14 cellular contexts compared by ENCODE assay signal in genomic region chr7:50355817-50356178, GRCh38. TPM values are rescaled to one million over a fixed set of nuclear protein-coding genes. Genes with fewer than 3 reads are reported as not detected.
DNase-seq lines count a peak whose midpoint lies in the region; ATAC-seq and TF ChIP-seq lines count a peak whose summit lies in the region.
"Had no signal": no experiment of that assay in that cellular context is flagged by ENCODE, and none has a peak within 500 bp of the region (broad histone marks: within the 10 kb centered on the region; RNA-seq: fewer than 3 reads in every experiment).

No MANE protein-coding gene starts in this region.

- no peaks in the 10 kb centered on the region for H3K27me3 ChIP-seq in BLaER1 treated with 17β-estradiol and CSF1 and Interleukin-3, amounts not matched to agents 10 nM and 100 nM
- H3K27me3 ChIP-seq in DND-41 (ENCODE audit: insufficient read depth, low read length, poor library complexity) (no peaks in the 10 kb centered on the region), tibial artery (no peaks in the 10 kb centered on the region)

- H3K36me3 ChIP-seq in BLaER1 treated with 17β-estradiol and CSF1 and Interleukin-3, amounts not matched to agents 10 nM and 100 nM, result peaks cover 53 to 100% (median 94%) of the 10 kb centered on the region in 11 experiments
- H3K36me3 ChIP-seq in DND-41 (ENCODE audit: insufficient read depth, low read length), result peaks cover 70% of the 10 kb centered on the region
- no peaks in the 10 kb centered on the region for H3K36me3 ChIP-seq in tibial artery

- H4K20me1 ChIP-seq in BLaER1 treated with 17β-estradiol and CSF1 and Interleukin-3, amounts not matched to agents 10 nM and 100 nM, result peaks cover 15 to 65% (median 33%) of the 10 kb centered on the region in 11 experiments; a peak in 17 of 22 replicates
- no peaks in the 10 kb centered on the region for H4K20me1 ChIP-seq in DND-41 (ENCODE audit: insufficient read depth, low read length)

- peak overlapping the region in 7 of 11 experiments; percentile 10 to 75 (median 62); a peak in 12 of 22 replicates for H3K9ac ChIP-seq in BLaER1 treated with 17β-estradiol and CSF1 and Interleukin-3, amounts not matched to agents 10 nM and 100 nM
- H3K9ac ChIP-seq in DND-41 (ENCODE audit: low read depth, low read length), result no peak overlapping the region

- H2AFZ ChIP-seq in DND-41 (ENCODE audit: low read depth, low read length), result no peak overlapping the region

- H3K4me3 Mint-ChIP-seq in activated CD8-positive, alpha-beta T cell treated with anti-CD3 and anti-CD28 coated beads for 36 hours, result peak overlapping the region; percentile 25
- H3K4me3 Mint-ChIP-seq: brain had no signal

- ATAC-seq in DND-41 (ENCODE audit: insufficient read depth, low read depth) (no peak), HG03432 (IDR thresholded peaks at IDR 0.05; ENCODE audit: unreplicated experiment) (no peak), GM18517 (IDR thresholded peaks at IDR 0.05; ENCODE audit: unreplicated experiment) (no peak)
- no peak for ATAC-seq in activated CD8-positive, alpha-beta T cell treated with anti-CD3 and anti-CD28 coated beads for 36 hours

- H3K27ac ChIP-seq in BLaER1 treated with 17β-estradiol and CSF1 and Interleukin-3, amounts not matched to agents 10 nM and 100 nM, result peak overlapping the region in 9 of 11 experiments; percentile 29 to 96 (median 80); a peak in 17 of 22 replicates
- H3K27ac ChIP-seq in DND-41 (ENCODE audit: low read length), result peak overlapping the region; percentile 22
- H3K27ac ChIP-seq in tibial artery, result no peak overlapping the region
- H3K27ac ChIP-seq: C4-2B had no signal

- H3K9me3 Mint-ChIP-seq in activated CD8-positive, alpha-beta T cell treated with anti-CD3 and anti-CD28 coated beads for 36 hours, result no peaks in the 10 kb centered on the region
- H3K9me3 Mint-ChIP-seq: brain had no signal

- no peaks in the 10 kb centered on the region for H3K9me3 ChIP-seq in BLaER1 treated with 17β-estradiol and CSF1 and Interleukin-3, amounts not matched to agents 10 nM and 100 nM (replicated peaks in 1 of 11)
- H3K9me3 ChIP-seq in DND-41 (ENCODE audit: insufficient read depth, low read length, severe bottlenecking) (no peaks in the 10 kb centered on the region), tibial artery (no peaks in the 10 kb centered on the region)

- H3K27ac Mint-ChIP-seq in activated CD8-positive, alpha-beta T cell treated with anti-CD3 and anti-CD28 coated beads for 36 hours, result peak overlapping the region; percentile 99

- TF ChIP-seq CTCF in DND-41 (IDR thresholded peaks at IDR 0.05; ENCODE audit: borderline replicate concordance, extremely low read depth, low read length, poor library complexity, severe bottlenecking) (no peak), tibial artery (IDR thresholded peaks at IDR 0.05) (no peak)
- no peak for TF ChIP-seq CTCF in activated CD8-positive, alpha-beta T cell treated with anti-CD3 and anti-CD28 coated beads for 36 hours (IDR thresholded peaks at IDR 0.05)

- peaks cover 93% of the 10 kb centered on the region for H3K4me1 Mint-ChIP-seq in activated CD8-positive, alpha-beta T cell treated with anti-CD3 and anti-CD28 coated beads for 36 hours (ENCODE audit: low read depth)

- peaks cover 91% of the 10 kb centered on the region for H3K36me3 Mint-ChIP-seq in activated CD8-positive, alpha-beta T cell treated with anti-CD3 and anti-CD28 coated beads for 36 hours (ENCODE audit: low read depth)
- H3K36me3 Mint-ChIP-seq: brain had no signal

- POLR2A ChIA-PET in activated CD8-positive, alpha-beta T cell treated with anti-CD3 and anti-CD28 coated beads for 36 hours (lab: Charles Lee), result interaction anchor here (1.2 to 40.7 kb wide), 4 partner anchors 6 to 90 kb away, joined by 6 to 1646 read pairs (median 1027); partner anchors contain the start of gene IKZF1

- H3K4me2 ChIP-seq in BLaER1 treated with 17β-estradiol and CSF1 and Interleukin-3, amounts not matched to agents 10 nM and 100 nM, result peak overlapping the region in 7 of 11 experiments; percentile 49 to 87 (median 75); a peak in 13 of 22 replicates
- no peak overlapping the region for H3K4me2 ChIP-seq in DND-41 (ENCODE audit: insufficient read depth, low read length)

- DNase-seq in DND-41 (no peak), iPS-NIHi11 (ENCODE audit: low spot score) (peak; percentile 33), DMS 273 (lab: John Stamatoyannopoulos, UW; ENCODE audit: unreplicated experiment) (no peak), tibial artery (no peak)
- no peak for DNase-seq in activated CD8-positive, alpha-beta T cell treated with anti-CD3 and anti-CD28 coated beads for 36 hours
- DNase-seq: mesenchymal stem cell, NCI-H2107, posterior cingulate gyrus had no signal

- H3K27me3 Mint-ChIP-seq in activated CD8-positive, alpha-beta T cell treated with anti-CD3 and anti-CD28 coated beads for 36 hours, result no peaks in the 10 kb centered on the region

- peaks cover 23 to 100% (median 68%) of the 10 kb centered on the region in 10 experiments for H3K4me1 ChIP-seq in BLaER1 treated with 17β-estradiol and CSF1 and Interleukin-3, amounts not matched to agents 10 nM and 100 nM
- H3K4me1 ChIP-seq in DND-41 (ENCODE audit: insufficient read depth, low read length) (peaks cover 89% of the 10 kb centered on the region), tibial artery (no peaks in the 10 kb centered on the region)

- peaks cover 88% of the 10 kb centered on the region for H3K79me2 ChIP-seq in DND-41 (ENCODE audit: insufficient read depth, low read length)

- intact Hi-C loops in activated CD8-positive, alpha-beta T cell treated with anti-CD3 and anti-CD28 coated beads for 36 hours (cut with micrococcal nuclease), result no loop called here
- intact Hi-C loops in tibial artery (cut with DNase I; ENCODE audit: low total_unique reads), result no loop called here

- CTCF ChIA-PET in activated CD8-positive, alpha-beta T cell treated with anti-CD3 and anti-CD28 coated beads for 36 hours (lab: Charles Lee), result interaction anchor here (1.0 to 5.5 kb wide), 6 partner anchors 9 to 150 kb away, joined by 3 to 43 read pairs (median 4); no protein-coding TSS in a partner anchor

- H3K4me3 ChIP-seq in BLaER1 treated with 17β-estradiol and CSF1 and Interleukin-3, amounts not matched to agents 10 nM and 100 nM, result peak overlapping the region in 1 of 10 experiments; percentile 11; a peak in 1 of 20 replicates
- H3K4me3 ChIP-seq in DND-41 (ENCODE audit: low read depth in 1 of 2, low read length in 2 of 2) (no peak overlapping the region), tibial artery (no peak overlapping the region)

RNA-seq across cellular contexts. Expression of gene IKZF1, which starts 51.3 kb away (rescaled TPM):
- 100 to 1,000 TPM; 277 to 295 TPM for total RNA-seq in activated CD8-positive, alpha-beta T cell treated with anti-CD3 and anti-CD28 coated beads for 36 hours
- total RNA-seq: LHCN-M2 had no signal

Comparison
In these comparisons a context has a peak if more than half of its experiments do, and no peak if none do; other contexts are left out.
1. H3K27ac ChIP-seq: peak in BLaER1 treated with 17β-estradiol and CSF1 and Interleukin-3, amounts not matched to agents 10 nM and 100 nM (9 of 11) and DND-41 (single experiment); none in tibial artery (0 of 2).